Comparison of ENCODE assay signal across 8 cellular contexts in genomic region chrX:111868726-111869638, GRCh38. TPM values are rescaled to one million over a fixed set of nuclear protein-coding genes. Genes with fewer than 3 reads are reported as not detected.
DNase-seq lines count a peak whose midpoint lies in the region; ATAC-seq and TF ChIP-seq lines count a peak whose summit lies in the region.

No MANE protein-coding gene starts in this region.

- H3K4me1 ChIP-seq in hepatocyte (ENCODE audit: insufficient read depth) (no peaks in the 10 kb centered on the region), tibial nerve (peaks cover 0 to 11% (median 0%) of the 10 kb centered on the region in 4 donors), suprapubic skin (peaks cover 5% of the 10 kb centered on the region)

- no peak for TF ChIP-seq EP300 in tibial nerve (IDR thresholded peaks at IDR 0.05)
- TF ChIP-seq EP300 in suprapubic skin (IDR thresholded peaks at IDR 0.05), result no peak

- H3K27me3 ChIP-seq in hepatocyte (no peaks in the 10 kb centered on the region), tibial nerve (peaks cover 0 to 35% of the 10 kb centered on the region in 2 donors), suprapubic skin (no peaks in the 10 kb centered on the region)

- no peaks in the 10 kb centered on the region for H4K20me1 ChIP-seq in hepatocyte (ENCODE audit: insufficient read depth, poor library complexity, severe bottlenecking)

- H3K9me2 ChIP-seq in hepatocyte (replicated peaks; ENCODE audit: insufficient read depth), result no peaks in the 10 kb centered on the region

- H2AFZ ChIP-seq in hepatocyte, result peak overlapping the region; percentile 35

- no peak for TF ChIP-seq POLR2A in tibial nerve (IDR thresholded peaks at IDR 0.05)
- no peak for TF ChIP-seq POLR2A in suprapubic skin (IDR thresholded peaks at IDR 0.05)
- no peak for TF ChIP-seq POLR2A in erythroblast (IDR thresholded peaks at IDR 0.05; ENCODE audit: low read length)

- H3K4me3 ChIP-seq in hepatocyte (no peak overlapping the region), tibial nerve (no peak overlapping the region), suprapubic skin (no peak overlapping the region)

- H3K27ac ChIP-seq in hepatocyte, result peak overlapping the region; percentile 5
- peak overlapping the region in 1 of 4 donors; percentile 15 for H3K27ac ChIP-seq in tibial nerve
- H3K27ac ChIP-seq in suprapubic skin, result no peak overlapping the region

- no peaks in the 10 kb centered on the region for H3K9me3 ChIP-seq in hepatocyte (ENCODE audit: low read depth)
- no peaks in the 10 kb centered on the region for H3K9me3 ChIP-seq in tibial nerve
- H3K9me3 ChIP-seq in suprapubic skin, result no peaks in the 10 kb centered on the region

- peak overlapping the region; percentile 19 for H3K4me2 ChIP-seq in hepatocyte

- ATAC-seq in GM21576 (IDR thresholded peaks at IDR 0.05; ENCODE audit: unreplicated experiment), result peak; percentile 53
- ATAC-seq in HG03520 (IDR thresholded peaks at IDR 0.05; ENCODE audit: unreplicated experiment), result peak; percentile 43

- 58% methylated on average over 5 of the region's 5 CpGs for WGBS in hepatocyte (ENCODE audit: low lambda C conversion rate, missing lambda C conversion rate)
- 34 to 40% methylated on average over 5 of the region's 5 CpGs for WGBS in tibial nerve, 2 donors
- 41% methylated on average over 5 of the region's 5 CpGs for WGBS in suprapubic skin

- in situ Hi-C loops in GM13977 (cut with MboI; ENCODE audit: low pct_unique_long_range_greater_than_20kb, low sequenced_read_pairs, unreplicated experiment), result no loop called here

- no peaks in the 10 kb centered on the region for H3K79me2 ChIP-seq in hepatocyte

- TF ChIP-seq CTCF in GM13977 (IDR thresholded peaks at IDR 0.05; ENCODE audit: extremely low read depth, insufficient read depth, missing control alignments), result no peak
- no peak for TF ChIP-seq CTCF in hepatocyte (IDR thresholded peaks at IDR 0.05; ENCODE audit: poor library complexity)
- TF ChIP-seq CTCF in tibial nerve (IDR thresholded peaks at IDR 0.05), result no peak
- no peak for TF ChIP-seq CTCF in suprapubic skin (IDR thresholded peaks at IDR 0.05)

- H3K36me3 ChIP-seq in hepatocyte (replicated peaks; ENCODE audit: insufficient read depth, low read depth) (no peaks in the 10 kb centered on the region), tibial nerve (no peaks in the 10 kb centered on the region), suprapubic skin (no peaks in the 10 kb centered on the region)

- DNase-seq in GM13977 (ENCODE audit: low spot score) (peak; percentile 6), hepatocyte (ENCODE audit: low spot score) (peak; percentile 17), tibial nerve (ENCODE audit: low spot score in 2 of 2) (no peak), suprapubic skin (ENCODE audit: low spot score in 2 of 2) (no peak), erythroblast (lab: John Stamatoyannopoulos, UW) (no peak), DMS79 treated with DMSO at 0.1 percent for 48 hours (lab: John Stamatoyannopoulos, UW) (no peak)

RNA-seq across cellular contexts. Expression of gene TRPC5OS, which starts 7.0 kb away (rescaled TPM):
- 0.67 TPM in 1 of 2 replicates, not detected in the other for total RNA-seq in hepatocyte
- polyA plus RNA-seq in hepatocyte, result not detected in 2 replicates
- total RNA-seq in tibial nerve, result not detected
- total RNA-seq in suprapubic skin, result not detected

Comparison
In these comparisons a context has a peak if more than half of its experiments do, and no peak if none do; other contexts are left out.
1. DNase-seq: peak in GM13977 (single experiment) and hepatocyte (single experiment); none in tibial nerve (0 of 2), suprapubic skin (0 of 2), erythroblast (0 of 2) and DMS79 treated with DMSO at 0.1 percent for 48 hours (single experiment).